In the genomic region with DNA sequence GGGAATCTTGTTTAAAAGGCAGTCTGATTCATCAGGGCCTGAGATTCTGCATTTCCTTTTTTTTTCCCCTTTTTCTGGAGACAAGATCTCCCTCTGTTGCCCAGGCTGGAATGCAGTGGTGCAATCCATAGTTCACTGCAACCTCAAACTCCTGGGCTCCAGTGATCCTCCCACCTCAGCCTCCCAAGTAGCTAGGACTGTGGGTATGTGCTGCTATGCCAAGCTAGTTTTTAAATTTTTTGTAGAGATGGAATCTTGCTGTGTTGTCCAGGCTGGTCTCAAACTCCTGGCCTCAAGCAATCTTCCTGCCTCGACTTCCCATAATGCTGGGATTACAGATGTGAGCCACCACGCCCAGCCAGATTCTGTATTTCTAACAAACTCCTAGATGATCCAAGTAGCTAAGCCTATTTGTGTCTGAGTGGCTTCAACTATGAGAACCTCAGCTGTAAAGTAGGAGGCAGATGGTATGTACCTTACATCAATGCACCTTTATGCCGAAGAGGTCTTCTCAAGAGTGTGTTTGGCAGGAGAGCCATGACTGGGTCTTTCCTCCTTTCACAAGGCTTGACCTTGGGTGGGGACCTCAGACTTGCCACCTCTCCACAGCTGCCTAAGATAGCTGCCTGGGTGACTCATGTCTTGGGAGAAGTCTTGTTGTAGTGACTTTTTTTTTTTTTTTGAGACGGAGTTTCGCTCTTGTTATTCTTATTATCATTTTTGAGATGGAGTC, we compare ENCODE assay signal across 25 cellular contexts. TPM values are rescaled to one million over a fixed set of nuclear protein-coding genes. Genes with fewer than 3 reads are reported as not detected.
A peak's percentile ranks its signal among the peaks of the same experiment; 100 is the strongest.
DNase-seq lines count a peak whose midpoint lies in the region; ATAC-seq, FAIRE-seq and TF ChIP-seq lines count a peak whose summit lies in the region.
"Had no signal": no experiment of that assay in that cellular context is flagged by ENCODE, and none has a peak within 500 bp of the region (broad histone marks: within the 10 kb centered on the region; RNA-seq: fewer than 3 reads in every experiment).

No MANE protein-coding gene starts in this region.

- H3K36me3 ChIP-seq in HepG2 (replicated peaks in 1 of 2; ENCODE audit: control insufficient read depth in 1 of 2, insufficient read depth in 2 of 2, low read length in 2 of 2) (no peaks in the 10 kb centered on the region), right lobe of liver (no peaks in the 10 kb centered on the region), fibroblast of lung (ENCODE audit: control insufficient read depth, insufficient read depth, low read length) (peaks cover 4% of the 10 kb centered on the region), upper lobe of right lung (peaks cover 61% of the 10 kb centered on the region)

- no peaks in the 10 kb centered on the region for H3K4me1 Mint-ChIP-seq in activated CD8-positive, alpha-beta T cell treated with anti-CD3 and anti-CD28 coated beads for 36 hours (ENCODE audit: low read depth)
- H3K4me1 Mint-ChIP-seq: activated naive CD4-positive, alpha-beta T cell treated with anti-CD3 and anti-CD28 coated beads, Interleukin-2, amount 50 U/mL, for 24 hours; T-helper 17 cell had no signal

- H3K4me2 ChIP-seq in HepG2 (ENCODE audit: low read depth, low read length): no peak overlapping the region
- no peak overlapping the region for H3K4me2 ChIP-seq in fibroblast of lung (ENCODE audit: extremely low read depth, insufficient read depth, low read length)

- 89% methylated on average over 5 of the region's 5 CpGs for WGBS in HepG2 (ENCODE audit: low lambda C conversion rate)
- WGBS in right lobe of liver (ENCODE audit: insufficient coverage, low coverage, low lambda C conversion rate, missing lambda C conversion rate): 97% methylated on average over 4 of the region's 5 CpGs

- H3K4me3 Mint-ChIP-seq in activated CD8-positive, alpha-beta T cell treated with anti-CD3 and anti-CD28 coated beads for 36 hours: no peak overlapping the region
- H3K4me3 Mint-ChIP-seq: activated B cell treated with CpG ODN at 0.5 μM for 24 hours; activated naive CD4-positive, alpha-beta T cell treated with anti-CD3 and anti-CD28 coated beads, Interleukin-2, amount 50 U/mL, for 24 hours; activated T-cell treated with anti-CD3 and anti-CD28 coated beads, Interleukin-2, amount 50 U/mL, for 72 hours; CD4-positive, CD25-positive, alpha-beta regulatory T cell; T-helper 17 cell had no signal

- H3K4me1 ChIP-seq in HepG2 (ENCODE audit: insufficient read depth, low read length) (no peaks in the 10 kb centered on the region), right lobe of liver (no peaks in the 10 kb centered on the region), fibroblast of lung (ENCODE audit: control insufficient read depth, extremely low read depth, insufficient read depth, low read length) (peaks cover 5% of the 10 kb centered on the region), upper lobe of right lung (no peaks in the 10 kb centered on the region)

- H3K27ac Mint-ChIP-seq in activated CD8-positive, alpha-beta T cell treated with anti-CD3 and anti-CD28 coated beads for 36 hours: no peak overlapping the region
- H3K27ac Mint-ChIP-seq: activated B cell treated with CpG ODN at 0.5 μM for 24 hours; activated naive CD4-positive, alpha-beta T cell treated with anti-CD3 and anti-CD28 coated beads, Interleukin-2, amount 50 U/mL, for 24 hours; activated T-cell treated with anti-CD3 and anti-CD28 coated beads, Interleukin-2, amount 50 U/mL, for 72 hours; CD4-positive, CD25-positive, alpha-beta regulatory T cell; T-helper 17 cell had no signal

- CTCF ChIA-PET in HepG2 (lab: Yijun Ruan, JAX; ENCODE audit: low intra/inter-chr PET ratio, low total read pairs): no interaction called here
- CTCF ChIA-PET in activated CD8-positive, alpha-beta T cell treated with anti-CD3 and anti-CD28 coated beads for 36 hours (lab: Charles Lee): interaction anchor here (0.6 kb wide), 1 partner anchor 1585 kb away, joined by 3 read pairs; no protein-coding TSS in a partner anchor

- H3K9me3 Mint-ChIP-seq in activated CD8-positive, alpha-beta T cell treated with anti-CD3 and anti-CD28 coated beads for 36 hours: no peaks in the 10 kb centered on the region
- H3K9me3 Mint-ChIP-seq: activated B cell treated with CpG ODN at 0.5 μM for 24 hours; activated naive CD4-positive, alpha-beta T cell treated with anti-CD3 and anti-CD28 coated beads, Interleukin-2, amount 50 U/mL, for 24 hours; activated T-cell treated with anti-CD3 and anti-CD28 coated beads, Interleukin-2, amount 50 U/mL, for 72 hours had no signal

- H3K9ac ChIP-seq in HepG2 (ENCODE audit: insufficient read depth, low read depth, low read length): no peak overlapping the region
- no peak overlapping the region for H3K9ac ChIP-seq in fibroblast of lung (ENCODE audit: insufficient read depth, low read length)

- BruUV-seq in HepG2 (replicated peaks; lab: Mats Ljungman, UMichigan): no TSS peak

- no peaks in the 10 kb centered on the region for H3K27me3 Mint-ChIP-seq in activated CD8-positive, alpha-beta T cell treated with anti-CD3 and anti-CD28 coated beads for 36 hours
- H3K27me3 Mint-ChIP-seq: activated B cell treated with CpG ODN at 0.5 μM for 24 hours; activated naive CD4-positive, alpha-beta T cell treated with anti-CD3 and anti-CD28 coated beads, Interleukin-2, amount 50 U/mL, for 24 hours; CD4-positive, CD25-positive, alpha-beta regulatory T cell; T-helper 17 cell had no signal

- in situ Hi-C loops in HepG2 (cut with HindIII; ENCODE audit: extremely low pct_ligation_motif_present, low pct_unique_long_range_greater_than_20kb): loop anchor here (25.0 kb wide), 1 partner anchor 1168 kb away; no protein-coding TSS in a partner anchor

- TF ChIP-seq EP300 in HepG2 (IDR thresholded peaks at IDR 0.05; ENCODE audit: low read depth in 2 of 2, low read length in 2 of 2): no peak
- no peak for TF ChIP-seq EP300 in HepG2 (CRISPR knock-in tag; IDR thresholded peaks at IDR 0.05; ENCODE audit: borderline replicate concordance)

- DNase-seq in HepG2 (ENCODE audit: low spot score) (no peak), right lobe of liver (no peak), fibroblast of lung (ENCODE audit: low read depth in 2 of 2) (peak; percentile 68 to 80), upper lobe of right lung (no peak), MV-4-11 (lab: John Stamatoyannopoulos, UW) (no peak), LoVo (ENCODE audit: low spot score) (no peak)
- DNase-seq in activated CD8-positive, alpha-beta T cell treated with anti-CD3 and anti-CD28 coated beads for 36 hours: no peak
- DNase-seq: ACHN; activated B cell treated with CpG ODN at 0.5 μM for 24 hours; activated T-cell treated with anti-CD3 and anti-CD28 coated beads, Interleukin-2, amount 50 U/mL, for 72 hours; caudate nucleus; CD4-positive, CD25-positive, alpha-beta regulatory T cell; heart right ventricle; NCI-H1436; NCI-H2171 treated with DMSO at 0.1 percent for 48 hours; NCI-H526 treated with DMSO at 0.1 percent for 48 hours; PC-3; T-helper 17 cell had no signal

- TF ChIP-seq POLR2A in HepG2 (IDR thresholded peaks at IDR 0.05; ENCODE audit: insufficient read depth in 1 of 2, low read depth in 2 of 2, low read length in 2 of 2) (no peak), right lobe of liver (IDR thresholded peaks at IDR 0.05) (no peak)

- intact Hi-C loops in HepG2 (cut with micrococcal nuclease; ENCODE audit: unreplicated experiment): no loop called here
- intact Hi-C loops in right lobe of liver (cut with DNase I): loop anchor here in 1 of 2 donors (10.0 kb wide), 1 partner anchor 145 kb away; no protein-coding TSS in a partner anchor
- intact Hi-C loops in activated CD8-positive, alpha-beta T cell treated with anti-CD3 and anti-CD28 coated beads for 36 hours (cut with micrococcal nuclease): no loop called here
- intact Hi-C loops in upper lobe of right lung (cut with DNase I): no loop called here

- no peak for TF ChIP-seq RAD21 in HepG2 (CRISPR knock-in tag; IDR thresholded peaks at IDR 0.05)

- no peak overlapping the region for H2AFZ ChIP-seq in HepG2 (ENCODE audit: low read length)
- no peak overlapping the region for H2AFZ ChIP-seq in fibroblast of lung (ENCODE audit: low read length)

- POLR2A ChIA-PET in HepG2 (lab: Yijun Ruan, JAX): no interaction called here
- POLR2A ChIA-PET in activated CD8-positive, alpha-beta T cell treated with anti-CD3 and anti-CD28 coated beads for 36 hours (lab: Charles Lee): interaction anchor here (0.7 kb wide), 1 partner anchor 350 kb away, joined by 3 read pairs; no protein-coding TSS in a partner anchor

- H3K79me2 ChIP-seq in HepG2 (ENCODE audit: insufficient read depth, low read length) (no peaks in the 10 kb centered on the region), fibroblast of lung (ENCODE audit: control insufficient read depth, insufficient read depth, low read length) (no peaks in the 10 kb centered on the region)

- H4K20me1 ChIP-seq in HepG2 (ENCODE audit: insufficient read depth, low read length): no peaks in the 10 kb centered on the region
- H4K20me1 ChIP-seq in fibroblast of lung (ENCODE audit: control insufficient read depth, extremely low read depth, insufficient read depth, low read length): no peaks in the 10 kb centered on the region

- H3K27ac ChIP-seq in HepG2 (ENCODE audit: extremely low read length, insufficient read depth, low read length) (no peak overlapping the region), right lobe of liver (no peak overlapping the region), fibroblast of lung (ENCODE audit: insufficient read depth, low read length) (no peak overlapping the region), upper lobe of right lung (no peak overlapping the region)
- H3K27ac ChIP-seq: heart right ventricle, thoracic aorta had no signal

- H3K9me3 ChIP-seq in HepG2 (ENCODE audit: low read length) (no peaks in the 10 kb centered on the region), right lobe of liver (no peaks in the 10 kb centered on the region), fibroblast of lung (ENCODE audit: control insufficient read depth, insufficient read depth, low read depth, low read length) (no peaks in the 10 kb centered on the region), upper lobe of right lung (no peaks in the 10 kb centered on the region)
- H3K9me3 ChIP-seq: heart right ventricle, thoracic aorta had no signal

- ATAC-seq in HepG2 (peak; percentile 40; the same call in 2 of the 3 replicates), right lobe of liver (no peak), upper lobe of right lung (peak; percentile 23), GM18517 (IDR thresholded peaks at IDR 0.05; ENCODE audit: unreplicated experiment) (no peak)
- peak; percentile 37 for ATAC-seq in activated CD8-positive, alpha-beta T cell treated with anti-CD3 and anti-CD28 coated beads for 36 hours
- ATAC-seq: PC-3, T-helper 17 cell had no signal

- FAIRE-seq in HepG2 (lab: Jason Lieb, UNC): no peak
- FAIRE-seq: GM12892 had no signal

- no peak overlapping the region for H3K4me3 ChIP-seq in HepG2 (replicated peaks in 1 of 3; ENCODE audit: insufficient read depth in 1 of 3, low read depth in 2 of 3, low read length in 3 of 3)
- H3K4me3 ChIP-seq in right lobe of liver: no peak overlapping the region
- no peak overlapping the region for H3K4me3 ChIP-seq in fibroblast of lung (replicated peaks in 1 of 4; ENCODE audit: control extremely low read depth in 1 of 4, insufficient read depth in 1 of 4, low read depth in 3 of 4, low read length in 4 of 4)
- H3K4me3 ChIP-seq in upper lobe of right lung: no peak overlapping the region
- H3K4me3 ChIP-seq: heart right ventricle, thoracic aorta had no signal

- H3K27me3 ChIP-seq in HepG2 (ENCODE audit: control insufficient read depth in 1 of 2, insufficient read depth in 2 of 2, low read length in 2 of 2): no peaks in the 10 kb centered on the region
- no peaks in the 10 kb centered on the region for H3K27me3 ChIP-seq in right lobe of liver
- no peaks in the 10 kb centered on the region for H3K27me3 ChIP-seq in fibroblast of lung (ENCODE audit: control insufficient read depth, insufficient read depth, low read length)
- no peaks in the 10 kb centered on the region for H3K27me3 ChIP-seq in upper lobe of right lung
- H3K27me3 ChIP-seq: heart right ventricle had no signal

- TF ChIP-seq CTCF in HepG2 (CRISPR knock-in tag; IDR thresholded peaks at IDR 0.05) (no peak), right lobe of liver (IDR thresholded peaks at IDR 0.05) (no peak), fibroblast of lung (conservative IDR thresholded peaks at IDR 0.05 in 1 of 2, IDR thresholded peaks at IDR 0.05 in 1 of 2; ENCODE audit: low read depth in 1 of 2, low read length in 2 of 2) (no peak), upper lobe of right lung (IDR thresholded peaks at IDR 0.05) (no peak)
- TF ChIP-seq CTCF in activated CD8-positive, alpha-beta T cell treated with anti-CD3 and anti-CD28 coated beads for 36 hours (IDR thresholded peaks at IDR 0.05): no peak

- H3K36me3 Mint-ChIP-seq in activated CD8-positive, alpha-beta T cell treated with anti-CD3 and anti-CD28 coated beads for 36 hours (ENCODE audit: low read depth): peaks cover 19% of the 10 kb centered on the region

RNA-seq across cellular contexts. Expression of a gene that starts 10.9 kb away (rescaled TPM):
- total RNA-seq in HepG2 (2016; rRNA removed; fragmentation: Illumina TruSeq; extraction: Trizol): 6.3 and 8.3 TPM in 2 replicates
- total RNA-seq in HepG2 (2016; cell fraction: cytosol; rRNA removed; fragmentation: Illumina TruSeq; extraction: Trizol; ENCODE audit: low read depth): 5.1 and 6.2 TPM in 2 replicates
- 6.8 and 8.4 TPM in 2 replicates for total RNA-seq in HepG2 (2016; cell fraction: insoluble cytoplasmic fraction; rRNA removed; fragmentation: Illumina TruSeq; extraction: Trizol)
- 13.3 and 13.4 TPM in 2 replicates for total RNA-seq in HepG2 (2016; cell fraction: membrane; rRNA removed; fragmentation: Illumina TruSeq; extraction: Trizol)
- total RNA-seq in HepG2 (2016; cell fraction: nucleus; rRNA removed; fragmentation: Illumina TruSeq; extraction: Trizol): 6.2 and 6.7 TPM in 2 replicates
- polyA plus RNA-seq in HepG2 (2011; rRNA removed): 7.5 and 8.8 TPM in 2 replicates
- polyA plus RNA-seq in HepG2 (2011; cell fraction: cytosol; rRNA removed): 9.4 and 12.9 TPM in 2 replicates
- polyA plus RNA-seq in HepG2 (2011; cell fraction: nucleus; rRNA removed): 3.2 and 3.7 TPM in 2 replicates
- polyA plus RNA-seq in HepG2 (2012): 5.9 and 7.9 TPM in 2 replicates
- 4.6 and 5.6 TPM in 2 replicates for polyA plus RNA-seq in HepG2 (2016; cell fraction: cytosol; fragmentation: Illumina TruSeq; extraction: Trizol; ENCODE audit: low read depth)
- polyA plus RNA-seq in HepG2 (2016; cell fraction: insoluble cytoplasmic fraction; fragmentation: Illumina TruSeq; extraction: Trizol; ENCODE audit: low read depth): 6.6 and 7.2 TPM in 2 replicates
- polyA plus RNA-seq in HepG2 (2016; cell fraction: membrane; fragmentation: Illumina TruSeq; extraction: Trizol; ENCODE audit: low read depth): 8.1 and 9.5 TPM in 2 replicates
- 7.7 and 8.6 TPM in 2 replicates for polyA plus RNA-seq in HepG2 (2016; cell fraction: nucleus; fragmentation: Illumina TruSeq; extraction: Trizol; ENCODE audit: insufficient read depth, low read depth)
- 14.0 and 19.1 TPM in 2 replicates for polyA minus RNA-seq in HepG2 (2011; rRNA and poly(A)+ RNA removed; ENCODE audit: low replicate concordance)
- 5.4 and 6.3 TPM in 2 replicates for polyA minus RNA-seq in HepG2 (2011; cell fraction: cytosol; rRNA and poly(A)+ RNA removed)
- polyA minus RNA-seq in HepG2 (2011; cell fraction: nucleus; rRNA and poly(A)+ RNA removed): 2.6 and 3.9 TPM in 2 replicates
- 1 to 10 TPM; 1.5 to 3.1 (median 2.1) TPM for total RNA-seq in right lobe of liver
- 10 to 100 TPM; 10.3 to 12.6 TPM for total RNA-seq in activated CD8-positive, alpha-beta T cell treated with anti-CD3 and anti-CD28 coated beads for 36 hours
- 112 and 123 TPM in 2 replicates for total RNA-seq in fibroblast of lung
- polyA plus RNA-seq in fibroblast of lung: 31.6 and 36.3 TPM in 2 replicates
- polyA plus RNA-seq in fibroblast of lung (2012): 26.1 and 28.4 TPM in 2 replicates
- 21.5 and 29.9 TPM in 2 replicates for polyA minus RNA-seq in fibroblast of lung (ENCODE audit: low replicate concordance)
- 33.3 TPM for total RNA-seq in upper lobe of right lung

RNA-seq across cellular contexts. Expression of a gene that starts 18.8 kb away (rescaled TPM):
- 0.07 and 0.34 TPM in 2 replicates for total RNA-seq in HepG2 (2016; rRNA removed; fragmentation: Illumina TruSeq; extraction: Trizol)
- total RNA-seq in HepG2 (2016; cell fraction: cytosol; rRNA removed; fragmentation: Illumina TruSeq; extraction: Trizol; ENCODE audit: low read depth): not detected in 2 replicates
- total RNA-seq in HepG2 (2016; cell fraction: insoluble cytoplasmic fraction; rRNA removed; fragmentation: Illumina TruSeq; extraction: Trizol): 0.04 and 0.10 TPM in 2 replicates
- 0.22 and 0.41 TPM in 2 replicates for total RNA-seq in HepG2 (2016; cell fraction: membrane; rRNA removed; fragmentation: Illumina TruSeq; extraction: Trizol)
- 0.16 and 0.22 TPM in 2 replicates for total RNA-seq in HepG2 (2016; cell fraction: nucleus; rRNA removed; fragmentation: Illumina TruSeq; extraction: Trizol)
- polyA plus RNA-seq in HepG2 (2011; rRNA removed): 0.08 TPM in 2 replicates
- polyA plus RNA-seq in HepG2 (2011; cell fraction: cytosol; rRNA removed): 0.03 and 0.16 TPM in 2 replicates
- 0.19 and 0.23 TPM in 2 replicates for polyA plus RNA-seq in HepG2 (2011; cell fraction: nucleus; rRNA removed)
- 0.28 and 0.55 TPM in 2 replicates for polyA plus RNA-seq in HepG2 (2012)
- 0.12 TPM in 2 replicates for polyA plus RNA-seq in HepG2 (2016; cell fraction: cytosol; fragmentation: Illumina TruSeq; extraction: Trizol; ENCODE audit: low read depth)
- 0.04 and 0.12 TPM in 2 replicates for polyA plus RNA-seq in HepG2 (2016; cell fraction: insoluble cytoplasmic fraction; fragmentation: Illumina TruSeq; extraction: Trizol; ENCODE audit: low read depth)
- 0.31 TPM in 1 of 2 replicates, not detected in the other for polyA plus RNA-seq in HepG2 (2016; cell fraction: membrane; fragmentation: Illumina TruSeq; extraction: Trizol; ENCODE audit: low read depth)
- polyA plus RNA-seq in HepG2 (2016; cell fraction: nucleus; fragmentation: Illumina TruSeq; extraction: Trizol; ENCODE audit: insufficient read depth, low read depth): 0.23 TPM in 1 of 2 replicates, not detected in the other
- polyA minus RNA-seq in HepG2 (2011; rRNA and poly(A)+ RNA removed; ENCODE audit: low replicate concordance): 0.10 and 0.21 TPM in 2 replicates
- polyA minus RNA-seq in HepG2 (2011; cell fraction: cytosol; rRNA and poly(A)+ RNA removed): not detected in 2 replicates
- polyA minus RNA-seq in HepG2 (2011; cell fraction: nucleus; rRNA and poly(A)+ RNA removed): under 0.01 TPM in 1 of 2 replicates, not detected in the other
- total RNA-seq in right lobe of liver: not detected
- under 1 TPM in 1 of 2 experiments, not detected in 1; 0.02 TPM for total RNA-seq in activated CD8-positive, alpha-beta T cell treated with anti-CD3 and anti-CD28 coated beads for 36 hours
- not detected in 2 replicates for total RNA-seq in fibroblast of lung
- 0.01 TPM in 1 of 2 replicates, not detected in the other for polyA plus RNA-seq in fibroblast of lung
- not detected in 2 replicates for polyA plus RNA-seq in fibroblast of lung (2012)
- polyA minus RNA-seq in fibroblast of lung (ENCODE audit: low replicate concordance): not detected in 2 replicates
- total RNA-seq in upper lobe of right lung: 0.06 TPM
- total RNA-seq: activated B cell treated with CpG ODN at 0.5 μM for 24 hours; CD4-positive, CD25-positive, alpha-beta regulatory T cell; lung microvascular endothelial cell; thoracic aorta had no signal

RNA-seq across cellular contexts. Expression of a gene that starts 42.0 kb away (rescaled TPM):
- not detected in 2 replicates for total RNA-seq in HepG2 (2016; rRNA removed; fragmentation: Illumina TruSeq; extraction: Trizol)
- total RNA-seq in HepG2 (2016; cell fraction: cytosol; rRNA removed; fragmentation: Illumina TruSeq; extraction: Trizol; ENCODE audit: low read depth): not detected in 2 replicates
- total RNA-seq in HepG2 (2016; cell fraction: insoluble cytoplasmic fraction; rRNA removed; fragmentation: Illumina TruSeq; extraction: Trizol): not detected in 2 replicates
- not detected in 2 replicates for total RNA-seq in HepG2 (2016; cell fraction: membrane; rRNA removed; fragmentation: Illumina TruSeq; extraction: Trizol)
- not detected in 2 replicates for total RNA-seq in HepG2 (2016; cell fraction: nucleus; rRNA removed; fragmentation: Illumina TruSeq; extraction: Trizol)
- polyA plus RNA-seq in HepG2 (2011; rRNA removed): not detected in 2 replicates
- polyA plus RNA-seq in HepG2 (2011; cell fraction: cytosol; rRNA removed): not detected in 2 replicates
- not detected in 2 replicates for polyA plus RNA-seq in HepG2 (2011; cell fraction: nucleus; rRNA removed)
- not detected in 2 replicates for polyA plus RNA-seq in HepG2 (2012)
- polyA plus RNA-seq in HepG2 (2016; cell fraction: cytosol; fragmentation: Illumina TruSeq; extraction: Trizol; ENCODE audit: low read depth): not detected in 2 replicates
- polyA plus RNA-seq in HepG2 (2016; cell fraction: insoluble cytoplasmic fraction; fragmentation: Illumina TruSeq; extraction: Trizol; ENCODE audit: low read depth): not detected in 2 replicates
- polyA plus RNA-seq in HepG2 (2016; cell fraction: membrane; fragmentation: Illumina TruSeq; extraction: Trizol; ENCODE audit: low read depth): not detected in 2 replicates
- polyA plus RNA-seq in HepG2 (2016; cell fraction: nucleus; fragmentation: Illumina TruSeq; extraction: Trizol; ENCODE audit: insufficient read depth, low read depth): not detected in 2 replicates
- polyA minus RNA-seq in HepG2 (2011; rRNA and poly(A)+ RNA removed; ENCODE audit: low replicate concordance): not detected in 2 replicates
- polyA minus RNA-seq in HepG2 (2011; cell fraction: cytosol; rRNA and poly(A)+ RNA removed): not detected in 2 replicates
- not detected in 2 replicates for polyA minus RNA-seq in HepG2 (2011; cell fraction: nucleus; rRNA and poly(A)+ RNA removed)
- not detected for total RNA-seq in right lobe of liver
- total RNA-seq in activated CD8-positive, alpha-beta T cell treated with anti-CD3 and anti-CD28 coated beads for 36 hours: not detected
- total RNA-seq in fibroblast of lung: not detected in 2 replicates
- polyA plus RNA-seq in fibroblast of lung: not detected in 2 replicates
- polyA plus RNA-seq in fibroblast of lung (2012): not detected in 2 replicates
- not detected in 2 replicates for polyA minus RNA-seq in fibroblast of lung (ENCODE audit: low replicate concordance)
- 0.67 TPM for total RNA-seq in upper lobe of right lung
- total RNA-seq: activated B cell treated with CpG ODN at 0.5 μM for 24 hours; activated CD8-positive, alpha-beta memory T cell treated with anti-CD3 and anti-CD28 coated beads for 36 hours; activated T-cell treated with anti-CD3 and anti-CD28 coated beads, Interleukin-2, amount 50 U/mL, for 72 hours; CD4-positive, CD25-positive, alpha-beta regulatory T cell; heart right ventricle; omental fat pad; PC-3; T-helper 17 cell; thoracic aorta had no signal
- polyA plus RNA-seq: CD4-positive, CD25-positive, alpha-beta regulatory T cell; heart right ventricle had no signal

Comparison
In these comparisons a context has a peak if more than half of its experiments do, and no peak if none do; other contexts are left out.
1. ATAC-seq: peak in HepG2 (single experiment), activated CD8-positive, alpha-beta T cell treated with anti-CD3 and anti-CD28 coated beads for 36 hours (single experiment) and upper lobe of right lung (single experiment); none in right lobe of liver (0 of 4) and GM18517 (single experiment).
2. DNase-seq: peak in fibroblast of lung (2 of 2); none in HepG2 (single experiment), right lobe of liver (0 of 3), activated CD8-positive, alpha-beta T cell treated with anti-CD3 and anti-CD28 coated beads for 36 hours (single experiment), upper lobe of right lung (single experiment), MV-4-11 (single experiment) and LoVo (single experiment).